ENCODE assay signal across 32 cellular contexts in the genomic region with DNA sequence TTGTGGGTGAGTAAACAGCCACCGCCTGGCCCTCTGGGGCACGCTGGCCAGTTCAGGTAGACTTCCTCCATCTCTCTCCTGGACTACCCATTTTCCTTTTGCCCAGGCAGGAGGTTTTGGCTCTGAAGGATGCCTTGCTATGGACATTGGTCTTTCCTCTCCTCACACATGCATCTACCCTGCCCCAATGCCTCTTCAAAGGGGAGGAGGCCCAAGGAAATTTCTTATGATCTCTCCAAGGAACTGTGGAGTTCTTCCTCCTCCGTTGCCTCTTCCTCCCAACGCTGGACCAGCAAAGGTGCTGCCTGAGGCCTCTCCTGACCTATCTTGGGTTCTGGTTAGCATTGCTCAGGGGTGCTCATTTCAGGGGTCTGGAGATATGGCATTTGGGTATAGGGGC.
"Had no signal": no experiment of that assay in that cellular context is flagged by ENCODE, and none has a peak within 500 bp of the region (broad histone marks: within the 10 kb centered on the region; RNA-seq: fewer than 3 reads in every experiment).

No MANE protein-coding gene starts in this region.

- H3K27ac Mint-ChIP-seq: activated B cell treated with CpG ODN at 0.5 μM for 24 hours; activated CD8-positive, alpha-beta T cell treated with anti-CD3 and anti-CD28 coated beads for 36 hours; activated naive CD4-positive, alpha-beta T cell treated with anti-CD3 and anti-CD28 coated beads for 36 hours; activated naive CD4-positive, alpha-beta T cell treated with anti-CD3 and anti-CD28 coated beads, Interleukin-2, amount 50 U/mL, for 24 hours; activated naive CD8-positive, alpha-beta T cell treated with anti-CD3 and anti-CD28 coated beads for 36 hours; activated naive CD8-positive, alpha-beta T cell treated with anti-CD3 and anti-CD28 coated beads, Interleukin-2, amount 50 U/mL, for 24 hours; activated T-cell treated with anti-CD3 and anti-CD28 coated beads, Interleukin-2, amount 50 U/mL, for 24 hours; activated T-helper 17 cell treated with anti-CD3 and anti-CD28 coated beads, Interleukin-2, amount 50 U/mL, for 72 hours; effector memory CD8-positive, alpha-beta T cell; T-helper 17 cell; T-helper 2 cell treated with Interferon-gamma antibody and Interleukin-4, amounts not matched to agents 5 μg/mL and 100 μg/mL, for 36 hours had no signal

- H3K4me3 ChIP-seq: adrenal gland, body of pancreas, esophagus muscularis mucosa, gastrocnemius medialis had no signal

- H3K27me3 Mint-ChIP-seq: activated CD8-positive, alpha-beta T cell treated with anti-CD3 and anti-CD28 coated beads for 36 hours; activated naive CD4-positive, alpha-beta T cell treated with anti-CD3 and anti-CD28 coated beads, Interleukin-2, amount 50 U/mL, for 24 hours; activated naive CD8-positive, alpha-beta T cell treated with anti-CD3 and anti-CD28 coated beads for 36 hours; activated naive CD8-positive, alpha-beta T cell treated with anti-CD3 and anti-CD28 coated beads, Interleukin-2, amount 50 U/mL, for 24 hours; activated T-cell treated with anti-CD3 and anti-CD28 coated beads, Interleukin-2, amount 50 U/mL, for 24 hours; activated T-helper 17 cell treated with anti-CD3 and anti-CD28 coated beads, Interleukin-2, amount 50 U/mL, for 72 hours had no signal

- ATAC-seq: activated CD4-positive, CD25-positive, alpha-beta regulatory T cell treated with anti-CD3 and anti-CD28 coated beads, Interleukin-2, amount 50 U/mL, for 24 hours; activated CD8-positive, alpha-beta T cell treated with anti-CD3 and anti-CD28 coated beads for 36 hours; activated naive CD8-positive, alpha-beta T cell treated with anti-CD3 and anti-CD28 coated beads, Interleukin-2, amount 50 U/mL, for 24 hours; activated T-helper 17 cell treated with anti-CD3 and anti-CD28 coated beads, Interleukin-2, amount 50 U/mL, for 72 hours; body of pancreas; effector memory CD8-positive, alpha-beta T cell; foreskin keratinocyte; gastrocnemius medialis; T-helper 17 cell had no signal

- H3K36me3 Mint-ChIP-seq: activated naive CD4-positive, alpha-beta T cell treated with anti-CD3 and anti-CD28 coated beads, Interleukin-2, amount 50 U/mL, for 24 hours; activated naive CD8-positive, alpha-beta T cell treated with anti-CD3 and anti-CD28 coated beads for 36 hours had no signal

- H3K27me3 ChIP-seq: adrenal gland, body of pancreas, esophagus muscularis mucosa, foreskin keratinocyte, gastrocnemius medialis had no signal

- DNase-seq: activated B cell treated with CpG ODN at 0.5 μM for 24 hours; activated CD4-positive, alpha-beta T cell treated with anti-CD3 and anti-CD28 coated beads for 48 hours; activated CD4-positive, alpha-beta T cell treated with anti-CD3 and anti-CD28 coated beads, Interleukin-2, amount 50 U/mL, for 1 hour; activated CD4-positive, alpha-beta T cell treated with anti-CD3 and anti-CD28 coated beads, Interleukin-2, amount 50 U/mL, for 48 hours; activated CD8-positive, alpha-beta memory T cell treated with anti-CD3 and anti-CD28 coated beads, Interleukin-2, amount 50 U/mL, for 48 hours; activated CD8-positive, alpha-beta T cell treated with anti-CD3 and anti-CD28 coated beads for 36 hours; activated effector memory CD4-positive, alpha-beta T cell treated with anti-CD3 and anti-CD28 coated beads, Interleukin-2, amount 50 U/mL, for 16 hours; activated naive CD4-positive, alpha-beta T cell treated with anti-CD3 and anti-CD28 coated beads for 36 hours; activated naive CD8-positive, alpha-beta T cell treated with anti-CD3 and anti-CD28 coated beads for 36 hours; activated naive CD8-positive, alpha-beta T cell treated with anti-CD3 and anti-CD28 coated beads, Interleukin-2, amount 50 U/mL, for 24 hours; activated T-cell treated with anti-CD3 and anti-CD28 coated beads for 4 hours; activated T-cell treated with anti-CD3 and anti-CD28 coated beads, Interleukin-2, amount 50 U/mL, for 24 hours; adrenal gland; amygdala; aorta; body of pancreas; cortex of kidney; dermis blood vessel endothelial cell; effector CD4-positive, alpha-beta T cell; effector memory CD8-positive, alpha-beta T cell; erythroblast; foreskin keratinocyte; gastrocnemius medialis; T-helper 1 cell; T-helper 17 cell; T1000; WERI-Rb-1 had no signal

- H3K9me3 Mint-ChIP-seq: activated B cell treated with CpG ODN at 0.5 μM for 24 hours; activated CD8-positive, alpha-beta T cell treated with anti-CD3 and anti-CD28 coated beads for 36 hours; activated naive CD4-positive, alpha-beta T cell treated with anti-CD3 and anti-CD28 coated beads for 36 hours; activated naive CD4-positive, alpha-beta T cell treated with anti-CD3 and anti-CD28 coated beads, Interleukin-2, amount 50 U/mL, for 24 hours; activated naive CD8-positive, alpha-beta T cell treated with anti-CD3 and anti-CD28 coated beads for 36 hours; activated naive CD8-positive, alpha-beta T cell treated with anti-CD3 and anti-CD28 coated beads, Interleukin-2, amount 50 U/mL, for 24 hours; activated T-cell treated with anti-CD3 and anti-CD28 coated beads, Interleukin-2, amount 50 U/mL, for 24 hours; activated T-helper 17 cell treated with anti-CD3 and anti-CD28 coated beads, Interleukin-2, amount 50 U/mL, for 72 hours; effector memory CD8-positive, alpha-beta T cell; T-helper 2 cell treated with Interferon-gamma antibody and Interleukin-4, amounts not matched to agents 5 μg/mL and 100 μg/mL, for 36 hours had no signal

- H3K27ac ChIP-seq: adrenal gland, body of pancreas, esophagus muscularis mucosa, foreskin keratinocyte, gastrocnemius medialis, WERI-Rb-1 had no signal

- H3K4me1 ChIP-seq: adrenal gland, body of pancreas, esophagus muscularis mucosa, foreskin keratinocyte, gastrocnemius medialis had no signal

- H3K36me3 ChIP-seq: adrenal gland, esophagus muscularis mucosa, gastrocnemius medialis, WERI-Rb-1 had no signal

- H3K4me3 Mint-ChIP-seq: activated B cell treated with CpG ODN at 0.5 μM for 24 hours; activated CD8-positive, alpha-beta T cell treated with anti-CD3 and anti-CD28 coated beads for 36 hours; activated naive CD4-positive, alpha-beta T cell treated with anti-CD3 and anti-CD28 coated beads for 36 hours; activated naive CD4-positive, alpha-beta T cell treated with anti-CD3 and anti-CD28 coated beads, Interleukin-2, amount 50 U/mL, for 24 hours; activated naive CD8-positive, alpha-beta T cell treated with anti-CD3 and anti-CD28 coated beads for 36 hours; activated naive CD8-positive, alpha-beta T cell treated with anti-CD3 and anti-CD28 coated beads, Interleukin-2, amount 50 U/mL, for 24 hours; activated T-cell treated with anti-CD3 and anti-CD28 coated beads, Interleukin-2, amount 50 U/mL, for 24 hours; activated T-helper 17 cell treated with anti-CD3 and anti-CD28 coated beads, Interleukin-2, amount 50 U/mL, for 72 hours; effector memory CD8-positive, alpha-beta T cell; T-helper 17 cell; T-helper 2 cell treated with Interferon-gamma antibody and Interleukin-4, amounts not matched to agents 5 μg/mL and 100 μg/mL, for 36 hours had no signal

- H3K9me3 ChIP-seq: adrenal gland, body of pancreas, esophagus muscularis mucosa, gastrocnemius medialis had no signal

- H3K4me1 Mint-ChIP-seq: activated B cell treated with CpG ODN at 0.5 μM for 24 hours; activated naive CD8-positive, alpha-beta T cell treated with anti-CD3 and anti-CD28 coated beads for 36 hours; activated naive CD8-positive, alpha-beta T cell treated with anti-CD3 and anti-CD28 coated beads, Interleukin-2, amount 50 U/mL, for 24 hours; activated T-helper 17 cell treated with anti-CD3 and anti-CD28 coated beads, Interleukin-2, amount 50 U/mL, for 72 hours; T-helper 17 cell had no signal
